ENCODE assay signal across 8 cellular contexts in genomic region chr2:43178602-43179542, GRCh38. TPM values are rescaled to one million over a fixed set of nuclear protein-coding genes. Genes with fewer than 3 reads are reported as not detected.
A peak's percentile ranks its signal among the peaks of the same experiment; 100 is the strongest.
DNase-seq lines count a peak whose midpoint lies in the region; ATAC-seq and TF ChIP-seq lines count a peak whose summit lies in the region.

No MANE protein-coding gene starts in this region.

- H3K4me1 Mint-ChIP-seq in CD14-positive monocyte: peaks cover 78% of the 10 kb centered on the region

- H3K4me1 ChIP-seq in HUES64 (ENCODE audit: insufficient read depth, low read length): peaks cover 35% of the 10 kb centered on the region
- H3K4me1 ChIP-seq in tibial nerve: peaks cover 0 to 33% (median 16%) of the 10 kb centered on the region in 4 donors

- H3K36me3 ChIP-seq in HUES64 (ENCODE audit: insufficient read depth, low read length) (no peaks in the 10 kb centered on the region), tibial nerve (peaks cover 0 to 12% (median 0%) of the 10 kb centered on the region in 3 donors)

- peak overlapping the region; percentile 87 to 97 (median 94) for H3K27ac Mint-ChIP-seq in CD14-positive monocyte

- peak in 1 of 2 donors; percentile 60 for TF ChIP-seq EP300 in tibial nerve (IDR thresholded peaks at IDR 0.05)

- H3K36me3 Mint-ChIP-seq in CD14-positive monocyte: peaks cover 2 to 3% of the 10 kb centered on the region in 2 donors

- 15% methylated on average over 18 of the region's 18 CpGs for WGBS in HUES64
- 34% methylated on average over 18 of the region's 18 CpGs for WGBS in tibial nerve, 2 donors

- H3K4me3 Mint-ChIP-seq in CD14-positive monocyte: peak overlapping the region; percentile 51 to 84

- H3K27me3 ChIP-seq in HUES64 (ENCODE audit: insufficient read depth, low read length): no peaks in the 10 kb centered on the region
- H3K27me3 ChIP-seq in tibial nerve: no peaks in the 10 kb centered on the region

- intact Hi-C loops in CD14-positive monocyte (cut with micrococcal nuclease): no loop called here

- peaks cover 0 to 1% (median 0%) of the 10 kb centered on the region in 3 donors for H3K27me3 Mint-ChIP-seq in CD14-positive monocyte (ENCODE audit: low read depth in 3 of 3)

- ATAC-seq in HG03342 (IDR thresholded peaks at IDR 0.05; ENCODE audit: unreplicated experiment): no peak

- DNase-seq in CD14-positive monocyte (ENCODE audit: low spot score): peak; percentile 71
- peak; percentile 90 for DNase-seq in SW480 (ENCODE audit: low spot score)
- DNase-seq in ecto neural progenitor cell (ENCODE audit: low spot score): peak; percentile 71
- peak; percentile 92 to 96 for DNase-seq in lung microvascular endothelial cell (ENCODE audit: low read depth in 2 of 2)
- peak; percentile 54 to 71 for DNase-seq in tibial nerve (ENCODE audit: low spot score in 2 of 2)
- DNase-seq in T-helper 9 cell: no peak

- H3K27ac ChIP-seq in HUES64 (ENCODE audit: low read depth, low read length) (peak overlapping the region; percentile 99), tibial nerve (peak overlapping the region; percentile 66 to 84 (median 78))

- no peak for TF ChIP-seq POLR2A in tibial nerve (IDR thresholded peaks at IDR 0.05)

- no peaks in the 10 kb centered on the region for H3K9me3 Mint-ChIP-seq in CD14-positive monocyte

- TF ChIP-seq CTCF in CD14-positive monocyte (IDR thresholded peaks at IDR 0.05) (no peak), tibial nerve (IDR thresholded peaks at IDR 0.05) (no peak)

- H3K9me3 ChIP-seq in HUES64 (ENCODE audit: insufficient read depth, low read depth, low read length) (peaks cover 28% of the 10 kb centered on the region), tibial nerve (peaks cover 0 to 27% (median 3%) of the 10 kb centered on the region in 4 donors)

- peak overlapping the region; percentile 61 for H3K9ac ChIP-seq in HUES64 (ENCODE audit: low read depth, low read length)

- H3K4me3 ChIP-seq in HUES64 (ENCODE audit: low read length) (peak overlapping the region; percentile 22; the same call in 1 of the 2 replicates), tibial nerve (no peak overlapping the region)

RNA-seq across cellular contexts. Expression of gene ZFP36L2, which starts 47.5 kb away (rescaled TPM):
- 10 to 100 TPM; 84.4 to 88.3 TPM for polyA plus RNA-seq in CD14-positive monocyte
- polyA plus RNA-seq in HUES64 (2013, experiment 1 of 2): 62.2 TPM
- polyA plus RNA-seq in HUES64 (2013, experiment 2 of 2): 60.5 TPM
- 7.7 and 11.8 TPM in 2 replicates for total RNA-seq in lung microvascular endothelial cell
- total RNA-seq in tibial nerve: 100 to 1,000 TPM in 3 of 4 donors, 10 to 100 TPM in 1; 90.0 to 141 (median 116) TPM
